ENCODE assay signal across 19 cellular contexts in the genomic region with DNA sequence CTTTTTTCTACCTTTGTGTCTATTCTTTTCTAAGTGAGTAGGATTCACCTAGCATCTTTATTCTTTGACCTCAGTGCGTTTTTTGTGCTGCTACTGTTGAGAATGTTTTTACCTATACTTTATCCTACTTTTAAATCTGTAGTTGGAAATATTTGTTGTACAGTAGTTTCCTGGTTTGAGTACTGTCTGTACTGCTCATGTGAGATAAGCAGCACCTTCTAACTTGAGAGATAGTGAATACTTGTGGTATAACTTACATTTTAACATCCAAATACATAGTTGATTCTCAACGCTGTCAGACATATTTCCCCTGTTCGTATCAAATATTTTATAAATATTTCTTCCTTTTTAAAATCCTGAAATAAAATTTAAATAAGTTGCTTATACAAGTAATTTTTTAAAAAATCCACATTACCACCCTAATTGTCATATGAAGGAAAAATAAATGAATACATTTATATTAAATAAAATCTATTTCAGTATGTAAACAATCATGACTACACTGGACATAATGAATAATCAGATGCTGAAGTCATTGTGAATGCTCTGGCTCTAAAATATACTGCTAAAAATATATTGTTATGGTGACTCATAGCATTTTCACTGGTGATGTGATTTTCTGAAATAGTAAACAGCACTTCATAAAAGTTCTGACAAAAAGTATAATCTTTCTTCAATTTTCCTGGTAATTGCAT. TPM values are rescaled to one million over a fixed set of nuclear protein-coding genes. Genes with fewer than 3 reads are reported as not detected.
DNase-seq lines count a peak whose midpoint lies in the region; ATAC-seq and TF ChIP-seq lines count a peak whose summit lies in the region.
"Had no signal": no experiment of that assay in that cellular context is flagged by ENCODE, and none has a peak within 500 bp of the region (broad histone marks: within the 10 kb centered on the region; RNA-seq: fewer than 3 reads in every experiment).

No MANE protein-coding gene starts in this region.

- no peaks in the 10 kb centered on the region for H3K36me3 ChIP-seq in mesenchymal stem cell (ENCODE audit: control insufficient read depth in 1 of 2, insufficient read depth in 2 of 2, low read depth in 1 of 2, low read length in 2 of 2)
- H3K36me3 ChIP-seq: right atrium auricular region, upper lobe of right lung had no signal

- H3K4me1 Mint-ChIP-seq in chondrocyte (ENCODE audit: low read depth) = peaks cover 33% of the 10 kb centered on the region

- no peak overlapping the region for H3K9ac ChIP-seq in mesenchymal stem cell (ENCODE audit: low read length)

- no peak overlapping the region for H2BK120ac ChIP-seq in mesenchymal stem cell (ENCODE audit: low read depth, low read length)

- no peak overlapping the region for H3K18ac ChIP-seq in mesenchymal stem cell (ENCODE audit: low read depth in 1 of 2, low read length in 2 of 2)

- H3K79me1 ChIP-seq in mesenchymal stem cell (replicated peaks; ENCODE audit: low read length, poor library complexity, severe bottlenecking) = peaks cover 6% of the 10 kb centered on the region

- ATAC-seq in GM18520 (IDR thresholded peaks at IDR 0.05; ENCODE audit: unreplicated experiment) (no peak), HG02981 (IDR thresholded peaks at IDR 0.05; ENCODE audit: unreplicated experiment) (no peak)
- ATAC-seq: HCT116, upper lobe of right lung had no signal

- no peak overlapping the region for H3K4me3 Mint-ChIP-seq in chondrocyte (ENCODE audit: unreplicated experiment)
- H3K4me3 Mint-ChIP-seq: activated T-helper 1 cell treated with anti-CD3 and anti-CD28 coated beads, Interleukin-12 subunit alpha, Interleukin-12 subunit beta, Interleukin-2, Interleukin-4 antibody, amounts not matched to agents 30 ng/mL and 10 ng/mL and 1 ng/mL, durations not matched to agents 14 hours and 24 hours and 36 hours; CD4-positive, alpha-beta T cell; stimulated activated naive CD8-positive, alpha-beta T cell treated with anti-CD3 and anti-CD28 coated beads, Interleukin-15, Interleukin-2, amounts not matched to agents 100 ng/mL and 50 ng/mL, for 24 hours had no signal

- no peak overlapping the region for H2AFZ ChIP-seq in mesenchymal stem cell (ENCODE audit: low read depth, low read length)

- H2AK5ac ChIP-seq in mesenchymal stem cell (ENCODE audit: low read length, severe bottlenecking) = no peak overlapping the region

- H2BK5ac ChIP-seq in mesenchymal stem cell (ENCODE audit: low read depth, low read length, poor library complexity, severe bottlenecking) = no peak overlapping the region

- no peak overlapping the region for H4K8ac ChIP-seq in mesenchymal stem cell (ENCODE audit: low read length)

- no peaks in the 10 kb centered on the region for H3K9me3 ChIP-seq in mesenchymal stem cell (ENCODE audit: control insufficient read depth, low read length)
- H3K9me3 ChIP-seq: right atrium auricular region, upper lobe of right lung had no signal

- H3K4me1 ChIP-seq in mesenchymal stem cell (ENCODE audit: control insufficient read depth, insufficient read depth, low read depth, low read length) = no peaks in the 10 kb centered on the region

- no peaks in the 10 kb centered on the region for H3K9me3 Mint-ChIP-seq in chondrocyte (ENCODE audit: low read depth)
- H3K9me3 Mint-ChIP-seq: activated T-helper 1 cell treated with anti-CD3 and anti-CD28 coated beads, Interleukin-12 subunit alpha, Interleukin-12 subunit beta, Interleukin-2, Interleukin-4 antibody, amounts not matched to agents 30 ng/mL and 10 ng/mL and 1 ng/mL, durations not matched to agents 14 hours and 24 hours and 36 hours; CD4-positive, alpha-beta T cell; stimulated activated naive CD8-positive, alpha-beta T cell treated with anti-CD3 and anti-CD28 coated beads, Interleukin-15, Interleukin-2, amounts not matched to agents 100 ng/mL and 50 ng/mL, for 24 hours had no signal

- H3K14ac ChIP-seq in mesenchymal stem cell (ENCODE audit: low read length in 2 of 2) = no peak overlapping the region

- H3K27ac Mint-ChIP-seq in chondrocyte (ENCODE audit: unreplicated experiment) = peak overlapping the region; percentile 68
- H3K27ac Mint-ChIP-seq: activated T-helper 1 cell treated with anti-CD3 and anti-CD28 coated beads, Interleukin-12 subunit alpha, Interleukin-12 subunit beta, Interleukin-2, Interleukin-4 antibody, amounts not matched to agents 30 ng/mL and 10 ng/mL and 1 ng/mL, durations not matched to agents 14 hours and 24 hours and 36 hours; CD4-positive, alpha-beta T cell; stimulated activated naive CD8-positive, alpha-beta T cell treated with anti-CD3 and anti-CD28 coated beads, Interleukin-15, Interleukin-2, amounts not matched to agents 100 ng/mL and 50 ng/mL, for 24 hours had no signal

- no peak overlapping the region for H3K23ac ChIP-seq in mesenchymal stem cell (ENCODE audit: low read length in 2 of 2)

- H3K4ac ChIP-seq in mesenchymal stem cell (ENCODE audit: low read depth in 1 of 2, low read length in 2 of 2) = no peak overlapping the region

- H2BK15ac ChIP-seq in mesenchymal stem cell (ENCODE audit: low read depth, poor library complexity, severe bottlenecking) = no peak overlapping the region

- no peak overlapping the region for H2BK12ac ChIP-seq in mesenchymal stem cell (ENCODE audit: low read length in 2 of 2)

- H3K4me2 ChIP-seq in mesenchymal stem cell (ENCODE audit: low read length, poor library complexity, severe bottlenecking) = no peak overlapping the region

- H3K4me3 ChIP-seq in mesenchymal stem cell (ENCODE audit: insufficient read depth in 1 of 2, low read depth in 1 of 2, low read length in 2 of 2) = no peak overlapping the region
- H3K4me3 ChIP-seq in coronary artery = no peak overlapping the region
- H3K4me3 ChIP-seq: right atrium auricular region, upper lobe of right lung had no signal

- H4K91ac ChIP-seq in mesenchymal stem cell (ENCODE audit: low read length) = no peak overlapping the region

- peak; percentile 24 for DNase-seq in EL
- DNase-seq in OCI-M1 (lab: John Stamatoyannopoulos, UW) = peak; percentile 17
- no peak for DNase-seq in chondrocyte (ENCODE audit: low spot score)
- DNase-seq in mesenchymal stem cell = peak; percentile 41
- no peak for DNase-seq in coronary artery (ENCODE audit: low spot score)
- no peak for DNase-seq in globus pallidus (ENCODE audit: low spot score)
- DNase-seq: CD4-positive, alpha-beta T cell; DMS79; hippocampal formation; NCI-H1436; NCI-H82; upper lobe of right lung had no signal

- no peaks in the 10 kb centered on the region for H3K27me3 ChIP-seq in mesenchymal stem cell (ENCODE audit: control insufficient read depth in 1 of 2, insufficient read depth in 1 of 2, low read length in 2 of 2)
- H3K27me3 ChIP-seq: right atrium auricular region, upper lobe of right lung had no signal

- H3K36me3 Mint-ChIP-seq in chondrocyte (ENCODE audit: low read depth) = peaks cover 2% of the 10 kb centered on the region

- no peaks in the 10 kb centered on the region for H3K27me3 Mint-ChIP-seq in chondrocyte (ENCODE audit: low read depth)
- H3K27me3 Mint-ChIP-seq: CD4-positive, alpha-beta T cell; stimulated activated naive CD8-positive, alpha-beta T cell treated with anti-CD3 and anti-CD28 coated beads, Interleukin-15, Interleukin-2, amounts not matched to agents 100 ng/mL and 50 ng/mL, for 24 hours had no signal

- WGBS in mesenchymal stem cell = no CpG with 5 or more reads among the region's 3 CpGs

- H3K27ac ChIP-seq in mesenchymal stem cell (ENCODE audit: low read length, poor library complexity, severe bottlenecking) (no peak overlapping the region), coronary artery (no peak overlapping the region)
- H3K27ac ChIP-seq: epithelial cell of prostate, right atrium auricular region, upper lobe of right lung had no signal

- TF ChIP-seq CTCF in chondrocyte (IDR thresholded peaks at IDR 0.05) = no peak
- TF ChIP-seq CTCF in coronary artery (IDR thresholded peaks at IDR 0.05) = no peak

RNA-seq across cellular contexts. Expression of gene ATP11B, which starts 17.4 kb away (rescaled TPM):
- total RNA-seq in chondrocyte = 71.7 to 73.2 TPM (median 71.9 TPM) in 3 replicates
- polyA plus RNA-seq in mesenchymal stem cell (2013, experiment 1 of 2) = 25.9 TPM
- 26.6 TPM for polyA plus RNA-seq in mesenchymal stem cell (2013, experiment 2 of 2)

Comparison
In these comparisons a context has a peak if more than half of its experiments do, and no peak if none do; other contexts are left out.
1. DNase-seq: peak in EL (single experiment), OCI-M1 (single experiment) and mesenchymal stem cell (single experiment); none in chondrocyte (single experiment), coronary artery (single experiment) and globus pallidus (single experiment).